In genomic region chr13:21176195-21176981, GRCh38 we compare ENCODE assay signal across 8 cellular contexts. TPM values are rescaled to one million over a fixed set of nuclear protein-coding genes. Genes with fewer than 3 reads are reported as not detected.
DNase-seq lines count a peak whose midpoint lies in the region; ATAC-seq and TF ChIP-seq lines count a peak whose summit lies in the region.

Gene MRPL57, plus strand, starts transcription at chr13:21176658. Its CDS starts 259 bp downstream, at chr13:21176917.
Gene SKA3, minus strand, starts transcription at chr13:21176552. Its CDS starts 75 bp downstream, at chr13:21176477.

- ATAC-seq in HG02642 (IDR thresholded peaks at IDR 0.05; ENCODE audit: poor library complexity, unreplicated experiment) (peak; percentile 93), Right ventricle myocardium superior (ENCODE audit: poor library complexity) (peak; percentile 99)

- no peaks in the 10 kb centered on the region for H3K27me3 ChIP-seq in SU-DHL-6 (ENCODE audit: low read length)
- no peaks in the 10 kb centered on the region for H3K27me3 ChIP-seq in parathyroid adenoma (ENCODE audit: control insufficient read depth, insufficient read depth, low read length)
- no peaks in the 10 kb centered on the region for H3K27me3 ChIP-seq in transverse colon

- peak within 1 kb of the TSS; percentile 85 for H3K9ac ChIP-seq in SU-DHL-6 (ENCODE audit: low read length)
- peak within 1 kb of the TSS; percentile 53 for H3K9ac ChIP-seq in parathyroid adenoma

- H3K36me3 ChIP-seq in SU-DHL-6 (ENCODE audit: low read length) (peaks cover 10% of the 10 kb centered on the region), parathyroid adenoma (ENCODE audit: control insufficient read depth, insufficient read depth, low read length) (no peaks in the 10 kb centered on the region), transverse colon (no peaks in the 10 kb centered on the region)

- WGBS in transverse colon (ENCODE audit: low coverage in 1 of 2), 2 donors, result 3% methylated on average over 82 of the region's 95 CpGs; no CpG with 5 or more reads in 1 of the 2 donors

- TF ChIP-seq CTCF in GM12865 (IDR thresholded peaks at IDR 0.05; ENCODE audit: insufficient read depth, low read depth, low read length, missing control alignments) (no peak), SU-DHL-6 (IDR thresholded peaks at IDR 0.05; ENCODE audit: insufficient read depth, low read length, poor library complexity, severe bottlenecking) (no peak), parathyroid adenoma (IDR thresholded peaks at IDR 0.05) (no peak), transverse colon (IDR thresholded peaks at IDR 0.05) (peak in 4 of 5 experiments; percentile 17 to 62 (median 40))

- intact Hi-C loops in Right ventricle myocardium superior (cut with DNase I), result loop anchor here (5.0 kb wide), 1 partner anchor 234 kb away; no protein-coding TSS in a partner anchor
- intact Hi-C loops in transverse colon (cut with DNase I; ENCODE audit: low total_unique reads), result no loop called here

- peak; percentile 97 for DNase-seq in GM12865 (ENCODE audit: low read depth)
- DNase-seq in NCI-H1105 treated with DMSO at 0.1 percent for 48 hours (lab: John Stamatoyannopoulos, UW), result peak; percentile 80
- DNase-seq in activated naive CD8-positive, alpha-beta T cell treated with anti-CD3 and anti-CD28 coated beads, Interleukin-2, amount 50 U/mL, for 16 hours (ENCODE audit: low read depth, low spot score), result peak; percentile 88
- peak; percentile 95 for DNase-seq in Right ventricle myocardium superior
- peak; percentile 94 for DNase-seq in transverse colon

- H3K4me3 ChIP-seq in GM12865 (ENCODE audit: low read depth, low read length) (peak within 1 kb of the TSS; percentile 82), SU-DHL-6 (ENCODE audit: insufficient read depth, low read length, poor library complexity, severe bottlenecking) (peak within 1 kb of the TSS; percentile 69), parathyroid adenoma (ENCODE audit: low read depth, low read length) (peak within 1 kb of the TSS; percentile 92), transverse colon (peak within 1 kb of the TSS; percentile 47 to 87 (median 62))

- H3K9me2 ChIP-seq in SU-DHL-6 (replicated peaks; ENCODE audit: insufficient read depth, low read length), result no peaks in the 10 kb centered on the region

- H3K4me2 ChIP-seq in SU-DHL-6 (ENCODE audit: low read depth, low read length, poor library complexity, severe bottlenecking) (peak within 1 kb of the TSS; percentile 98), parathyroid adenoma (ENCODE audit: low read length) (peak within 1 kb of the TSS; percentile 66)

- H3K4me1 ChIP-seq in parathyroid adenoma, result no peaks in the 10 kb centered on the region
- H3K4me1 ChIP-seq in transverse colon, result peaks cover 9 to 20% (median 11%) of the 10 kb centered on the region in 4 donors

- in situ Hi-C loops in transverse colon (cut with MboI; ENCODE audit: low pct_ligation_motif_present in 1 of 4, low pct_unique_long_range_greater_than_20kb in 1 of 4, low sequenced_read_pairs in 3 of 4), result no loop called here

- peaks cover 63% of the 10 kb centered on the region for H3K79me2 ChIP-seq in SU-DHL-6 (ENCODE audit: insufficient read depth, low read length)
- H3K79me2 ChIP-seq in parathyroid adenoma, result no peaks in the 10 kb centered on the region

- H3K9me3 ChIP-seq in SU-DHL-6 (ENCODE audit: insufficient read depth, low read length), result no peaks in the 10 kb centered on the region
- no peaks in the 10 kb centered on the region for H3K9me3 ChIP-seq in parathyroid adenoma (ENCODE audit: control insufficient read depth, low read length)
- no peaks in the 10 kb centered on the region for H3K9me3 ChIP-seq in transverse colon

- no peak for TF ChIP-seq EP300 in transverse colon (IDR thresholded peaks at IDR 0.05; ENCODE audit: low read depth)

- peaks cover 11% of the 10 kb centered on the region; the same call in 1 of the 2 replicates for H4K20me1 ChIP-seq in SU-DHL-6 (ENCODE audit: low read depth, low read length)

- H2AFZ ChIP-seq in SU-DHL-6 (ENCODE audit: low read depth, low read length, severe bottlenecking), result peak within 1 kb of the TSS; percentile 66
- H2AFZ ChIP-seq in parathyroid adenoma, result peak within 1 kb of the TSS; percentile 94

- H3K27ac ChIP-seq in SU-DHL-6 (ENCODE audit: low read depth, low read length) (peak within 1 kb of the TSS; percentile 82), parathyroid adenoma (peak within 1 kb of the TSS; percentile 97), transverse colon (peak within 1 kb of the TSS; percentile 93 to 97 (median 96))

- H3F3A ChIP-seq in SU-DHL-6 (ENCODE audit: insufficient read depth), result peaks cover 16% of the 10 kb centered on the region

- peak; percentile 94 for TF ChIP-seq POLR2A in transverse colon (IDR thresholded peaks at IDR 0.05)

RNA-seq across cellular contexts. Expression of gene MRPL57, which starts in this region (rescaled TPM):
- total RNA-seq in Right ventricle myocardium superior (20.2 TPM), transverse colon (10 to 100 TPM; 27.0 to 59.7 (median 39.2) TPM)

RNA-seq across cellular contexts. Expression of gene SKA3, which starts in this region (rescaled TPM):
- total RNA-seq in Right ventricle myocardium superior (0.32 TPM), transverse colon (1 to 10 TPM in 2 of 4 donors, under 1 TPM in 1, not detected in 1; 1.00 to 1.6 (median 1.6) TPM)

Comparison
In these comparisons a context has a peak if more than half of its experiments do, and no peak if none do; other contexts are left out.
1. Peak in every context shown above with its lines: DNase-seq, ATAC-seq, H3K4me3 ChIP-seq and H3K27ac ChIP-seq.
2. CTCF ChIP-seq: peak in transverse colon (4 of 5); none in GM12865 (single experiment), SU-DHL-6 (single experiment) and parathyroid adenoma (single experiment).